21 cellular contexts compared by ENCODE assay signal in genomic region chr9:69109152-69109551, GRCh38.
DNase-seq lines count a peak whose midpoint lies in the region; ATAC-seq and TF ChIP-seq lines count a peak whose summit lies in the region.
"Had no signal": no experiment of that assay in that cellular context is flagged by ENCODE, and none has a peak within 500 bp of the region (broad histone marks: within the 10 kb centered on the region; RNA-seq: fewer than 3 reads in every experiment).

No MANE protein-coding gene starts in this region.

- POLR2A ChIA-PET in PC-9 (lab: Charles Lee; ENCODE audit: unreplicated experiment): no interaction called here

- H3K4me3 Mint-ChIP-seq in GM23338: no peak overlapping the region
- H3K4me3 Mint-ChIP-seq: B cell; CD4-positive, CD25-positive, alpha-beta regulatory T cell; CD8-positive, alpha-beta memory T cell; H9 had no signal

- H3K9me3 ChIP-seq in PC-9 (ENCODE audit: insufficient read depth, low read depth) (no peaks in the 10 kb centered on the region), osteoblast (ENCODE audit: low read depth, low read length) (no peaks in the 10 kb centered on the region)
- H3K9me3 ChIP-seq: BLaER1 had no signal

- no peak overlapping the region for H3K27ac ChIP-seq in GM23338 (ENCODE audit: low read depth)
- H3K27ac ChIP-seq in PC-9: 0 out of 2 replicates have a peak overlapping the region, but pooled peaks have one; percentile 6
- H3K27ac ChIP-seq in epithelial cell of prostate: peak overlapping the region; percentile 45
- H3K27ac ChIP-seq in osteoblast (ENCODE audit: low read depth, low read length): no peak overlapping the region
- H3K27ac ChIP-seq in brain microvascular endothelial cell: no peak overlapping the region
- H3K27ac ChIP-seq: 22Rv1, BLaER1, C4-2B had no signal

- H3F3A ChIP-seq in GM23338 (replicated peaks; ENCODE audit: low read depth) (no peaks in the 10 kb centered on the region; the same call in 1 of the 2 replicates), PC-9 (ENCODE audit: insufficient read depth, low read depth) (peaks cover 22% of the 10 kb centered on the region)

- no peaks in the 10 kb centered on the region for H3K36me3 ChIP-seq in GM23338 (ENCODE audit: insufficient read depth)
- no peaks in the 10 kb centered on the region for H3K36me3 ChIP-seq in PC-9 (ENCODE audit: low read depth)
- no peaks in the 10 kb centered on the region for H3K36me3 ChIP-seq in osteoblast (ENCODE audit: insufficient read depth, low read length)
- no peaks in the 10 kb centered on the region for H3K36me3 ChIP-seq in brain microvascular endothelial cell (replicated peaks)
- H3K36me3 ChIP-seq: BLaER1 had no signal

- no peak overlapping the region for H3K4me2 ChIP-seq in GM23338
- H3K4me2 ChIP-seq in PC-9: no peak overlapping the region
- no peak overlapping the region for H3K4me2 ChIP-seq in osteoblast (ENCODE audit: insufficient read depth, low read length)
- H3K4me2 ChIP-seq: BLaER1 had no signal

- H3K27me3 ChIP-seq in GM23338 (ENCODE audit: insufficient read depth) (no peaks in the 10 kb centered on the region), PC-9 (ENCODE audit: insufficient read depth, low read depth) (no peaks in the 10 kb centered on the region), osteoblast (ENCODE audit: insufficient read depth, low read length) (no peaks in the 10 kb centered on the region), brain microvascular endothelial cell (replicated peaks) (no peaks in the 10 kb centered on the region)
- H3K27me3 ChIP-seq: BLaER1 had no signal

- ATAC-seq in GM23338: no peak
- ATAC-seq: GM12878, HCT116 had no signal

- no peak overlapping the region for H2AFZ ChIP-seq in GM23338
- H2AFZ ChIP-seq in PC-9: no peak overlapping the region
- H2AFZ ChIP-seq in osteoblast (ENCODE audit: low read length): no peak overlapping the region

- no peaks in the 10 kb centered on the region; the same call in 2 of the 3 replicates for H3K36me3 Mint-ChIP-seq in GM23338 (ENCODE audit: low read depth)
- H3K36me3 Mint-ChIP-seq: CD8-positive, alpha-beta memory T cell had no signal

- peaks cover 7% of the 10 kb centered on the region for H3K4me1 Mint-ChIP-seq in GM23338
- H3K4me1 Mint-ChIP-seq: B cell; CD8-positive, alpha-beta memory T cell had no signal

- no peaks in the 10 kb centered on the region for H3K79me2 ChIP-seq in GM23338 (replicated peaks; ENCODE audit: insufficient read depth)
- no peaks in the 10 kb centered on the region for H3K79me2 ChIP-seq in PC-9 (ENCODE audit: low read depth)
- H3K79me2 ChIP-seq in osteoblast (ENCODE audit: insufficient read depth, low read length): no peaks in the 10 kb centered on the region

- CTCF ChIA-PET in PC-9 (lab: Charles Lee): interaction anchor here (0.7 kb wide), 1 partner anchor 92 kb away, joined by 7 read pairs; no protein-coding TSS in a partner anchor

- H3K4me3 ChIP-seq in GM23338 (no peak overlapping the region), PC-9 (no peak overlapping the region), osteoblast (ENCODE audit: insufficient read depth, low read length) (no peak overlapping the region), brain microvascular endothelial cell (ENCODE audit: low read depth, low read length) (no peak overlapping the region)
- H3K4me3 ChIP-seq: BLaER1, GM12878 had no signal

- in situ Hi-C loops in brain microvascular endothelial cell (cut with HindIII; ENCODE audit: low pct_ligation_motif_present, low sequenced_read_pairs): no loop called here

- H3K9me2 ChIP-seq in GM23338 (ENCODE audit: insufficient read depth): no peaks in the 10 kb centered on the region
- no peaks in the 10 kb centered on the region; the same call in 1 of the 2 replicates for H3K9me2 ChIP-seq in PC-9 (ENCODE audit: insufficient read depth)

- H3K27me3 Mint-ChIP-seq in GM23338 (ENCODE audit: insufficient read depth, low read depth, poor library complexity): peaks cover 15% of the 10 kb centered on the region
- H3K27me3 Mint-ChIP-seq: B cell; CD8-positive, alpha-beta memory T cell had no signal

- H3K9me3 Mint-ChIP-seq in GM23338: peaks cover 5% of the 10 kb centered on the region; the same call in 2 of the 3 replicates
- H3K9me3 Mint-ChIP-seq: CD8-positive, alpha-beta memory T cell had no signal

- intact Hi-C loops in PC-9 (cut with micrococcal nuclease; ENCODE audit: unreplicated experiment): loop anchor here (5.0 kb wide), 1 partner anchor 1308 kb away; no protein-coding TSS in a partner anchor

- peak; percentile 0 for DNase-seq in GM23338 (ENCODE audit: low spot score)
- DNase-seq in PC-9: no peak
- DNase-seq in epithelial cell of prostate (ENCODE audit: low read depth, low spot score): no peak
- peak; percentile 77 for DNase-seq in osteoblast (ENCODE audit: insufficient read length, low spot score, missing footprints)
- DNase-seq in brain microvascular endothelial cell: no peak
- DNase-seq in LoVo (ENCODE audit: low spot score): no peak
- no peak for DNase-seq in stimulated activated CD4-positive, alpha-beta T cell treated with anti-CD3 and anti-CD28 coated beads, Interleukin-2, amount 100 ng/mL, for 48 hours
- DNase-seq in NOMO-1 treated with dmso at 0.1 percent for 144 hours (lab: John Stamatoyannopoulos, UW; ENCODE audit: unreplicated experiment): no peak
- DNase-seq: CD4-positive, CD25-positive, alpha-beta regulatory T cell; CD8-positive, alpha-beta memory T cell; DMS 273 treated with DMSO at 0.1 percent for 48 hours; DMS79; EL; GDM1; H9 had no signal

- BruUV-seq in PC-9 (replicated peaks; lab: Mats Ljungman, UMichigan): no TSS peak

- TF ChIP-seq CTCF in GM23338 (conservative IDR thresholded peaks at IDR 0.05; ENCODE audit: low read depth in 2 of 2): no peak
- no peak for TF ChIP-seq CTCF in PC-9 (conservative IDR thresholded peaks at IDR 0.05)
- no peak for TF ChIP-seq CTCF in osteoblast (IDR thresholded peaks at IDR 0.05; ENCODE audit: extremely low read depth, low read depth, low read length)
- TF ChIP-seq CTCF in brain microvascular endothelial cell (IDR thresholded peaks at IDR 0.05; ENCODE audit: low read depth, low read length, missing control alignments): no peak

- H3K27ac Mint-ChIP-seq in GM23338: no peak overlapping the region
- H3K27ac Mint-ChIP-seq: B cell; CD4-positive, CD25-positive, alpha-beta regulatory T cell; CD8-positive, alpha-beta memory T cell had no signal

- H3K4me1 ChIP-seq in GM23338 (ENCODE audit: insufficient read depth) (peaks cover 15% of the 10 kb centered on the region), PC-9 (replicated peaks; ENCODE audit: insufficient read depth) (peaks cover 47% of the 10 kb centered on the region), osteoblast (ENCODE audit: insufficient read depth, low read length) (peaks cover 8% of the 10 kb centered on the region)

- H4K20me1 ChIP-seq in GM23338 (replicated peaks; ENCODE audit: insufficient read depth): no peaks in the 10 kb centered on the region
- no peaks in the 10 kb centered on the region for H4K20me1 ChIP-seq in PC-9 (ENCODE audit: insufficient read depth)
- H4K20me1 ChIP-seq in osteoblast (ENCODE audit: insufficient read depth, low read length): no peaks in the 10 kb centered on the region
- H4K20me1 ChIP-seq: BLaER1 had no signal

TF ChIP-seq in GM23338, 12 proteins besides CTCF, POLR2A, EP300 and RAD21 (continues in another document):
- no peak for TF ChIP-seq STAT1 (IDR thresholded peaks at IDR 0.05; ENCODE audit: unreplicated experiment)
- TF ChIP-seq NANOG (IDR thresholded peaks at IDR 0.05; ENCODE audit: borderline replicate concordance): no peak
- TF ChIP-seq EZH2 (IDR thresholded peaks at IDR 0.05; ENCODE audit: low read depth, unreplicated experiment): no peak
- no peak for TF ChIP-seq JUNB (IDR thresholded peaks at IDR 0.05; ENCODE audit: unreplicated experiment)
- no peak for TF ChIP-seq CREB1 (CRISPR knock-in tag; IDR thresholded peaks at IDR 0.05; ENCODE audit: low read depth)
- no peak for TF ChIP-seq ZNF331 (CRISPR knock-in tag; IDR thresholded peaks at IDR 0.05; ENCODE audit: low read depth)
- TF ChIP-seq ZNF114 (CRISPR knock-in tag; IDR thresholded peaks at IDR 0.05): no peak
- TF ChIP-seq ETS1 (IDR thresholded peaks at IDR 0.05): no peak
- TF ChIP-seq REST (IDR thresholded peaks at IDR 0.05; ENCODE audit: unreplicated experiment): no peak

Comparison
In these comparisons a context has a peak if more than half of its experiments do, and no peak if none do; other contexts are left out.
1. DNase-seq: peak in GM23338 (single experiment) and osteoblast (single experiment); none in PC-9 (0 of 2), epithelial cell of prostate (single experiment), brain microvascular endothelial cell (single experiment), LoVo (single experiment), stimulated activated CD4-positive, alpha-beta T cell treated with anti-CD3 and anti-CD28 coated beads, Interleukin-2, amount 100 ng/mL, for 48 hours (0 of 2) and NOMO-1 treated with dmso at 0.1 percent for 144 hours (single experiment).
2. H3K27ac ChIP-seq: peak in PC-9 (single experiment) and epithelial cell of prostate (single experiment); none in GM23338 (single experiment), osteoblast (single experiment) and brain microvascular endothelial cell (single experiment).